19 cellular contexts compared by ENCODE assay signal in genomic region chr5:79329453-79329852, GRCh38.
"Had no signal": no experiment of that assay in that cellular context is flagged by ENCODE, and none has a peak within 500 bp of the region (broad histone marks: within the 10 kb centered on the region; RNA-seq: fewer than 3 reads in every experiment).

No MANE protein-coding gene starts in this region.

- DNase-seq: effector memory CD4-positive, alpha-beta T cell; gastrocnemius medialis; glutamatergic neuron; islet precursor cell; left lung; lower lobe of right lung; midbrain; naive B cell; occipital lobe; pancreas; psoas muscle; retina; right lobe of liver; stimulated activated CD4-positive, alpha-beta T cell treated with anti-CD3 and anti-CD28 coated beads, Interleukin-4, amount 100 ng/mL, for 1 hour; stimulated activated CD8-positive, alpha-beta memory T cell treated with anti-CD3 and anti-CD28 coated beads, Interleukin-4, amount 100 ng/mL, for 48 hours; transverse colon had no signal

- H3K27ac ChIP-seq: gastrocnemius medialis, left lung, lower lobe of right lung, pancreas, psoas muscle, right lobe of liver, thoracic aorta, transverse colon had no signal

- H3K36me3 ChIP-seq: gastrocnemius medialis, left lung, lower lobe of right lung, right lobe of liver, thoracic aorta, transverse colon had no signal

- ATAC-seq: esophagus mucosa; gastrocnemius medialis; left lung; lower lobe of right lung; pancreas; psoas muscle; stimulated activated effector memory CD8-positive, alpha-beta T cell treated with anti-CD3 and anti-CD28 coated beads, Interleukin-12 subunit alpha, Interleukin-12 subunit beta, amount 100 ng/mL, for 72 hours had no signal

- H3K27me3 ChIP-seq: gastrocnemius medialis, left lung, pancreas, right lobe of liver, transverse colon had no signal

- H3K4me1 ChIP-seq: gastrocnemius medialis, left lung, lower lobe of right lung, pancreas, psoas muscle, right lobe of liver, transverse colon had no signal

- H3K9me3 ChIP-seq: gastrocnemius medialis, left lung, lower lobe of right lung, pancreas, psoas muscle, right lobe of liver, thoracic aorta, transverse colon had no signal

- H3K4me3 ChIP-seq: gastrocnemius medialis, left lung, lower lobe of right lung, pancreas, psoas muscle, right lobe of liver, thoracic aorta, transverse colon had no signal
